Comparison of ENCODE assay signal across 12 cellular contexts in the genomic region with DNA sequence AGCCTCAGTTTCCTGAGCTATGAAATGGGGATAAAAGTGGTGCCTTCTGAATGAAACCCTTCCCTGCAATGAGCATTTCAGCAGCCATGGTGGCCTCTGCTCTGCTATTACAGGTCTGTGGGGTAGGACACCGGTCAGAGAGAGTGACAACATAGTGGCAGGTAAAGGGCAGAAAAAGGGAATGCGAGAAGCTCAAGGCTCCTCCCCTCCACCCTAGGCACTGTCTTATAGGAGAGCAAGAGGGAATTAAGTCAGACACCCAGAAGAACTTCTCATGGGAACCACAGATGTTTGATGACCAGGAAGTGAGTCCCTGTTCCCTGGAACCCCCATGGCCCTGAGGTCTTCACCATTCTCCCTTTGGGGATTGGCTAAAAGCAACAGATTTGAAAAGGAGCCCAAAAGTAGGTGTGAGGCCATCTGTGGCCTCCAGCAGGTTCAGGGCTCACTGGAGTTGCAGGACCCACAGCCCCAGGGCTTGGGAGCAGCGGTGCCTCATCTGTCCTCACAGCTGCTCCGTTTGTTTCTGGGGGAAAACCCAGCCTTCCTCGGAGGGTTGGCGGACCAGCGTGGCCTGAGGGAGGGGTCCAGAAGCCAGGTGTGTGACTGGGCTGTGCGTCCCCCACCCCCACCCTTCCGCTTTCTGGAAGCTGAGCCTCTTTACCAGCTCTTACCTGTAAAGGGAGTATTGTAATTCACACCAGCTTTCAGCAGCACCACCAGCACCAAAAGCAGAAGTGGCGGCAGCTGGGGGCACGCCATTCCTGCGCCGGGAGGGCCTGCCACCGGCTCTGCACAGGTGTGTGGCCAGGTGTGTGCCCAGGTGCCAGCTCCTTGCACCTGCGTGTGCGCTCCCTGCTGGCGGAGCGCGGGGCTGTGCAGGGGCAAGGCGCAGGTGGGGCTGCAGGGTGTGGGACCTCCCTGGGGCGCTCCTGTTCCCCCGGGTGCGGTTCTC. TPM values are rescaled to one million over a fixed set of nuclear protein-coding genes. Genes with fewer than 3 reads are reported as not detected.
DNase-seq lines count a peak whose midpoint lies in the region; ATAC-seq and TF ChIP-seq lines count a peak whose summit lies in the region.
"Had no signal": no experiment of that assay in that cellular context is flagged by ENCODE, and none has a peak within 500 bp of the region (broad histone marks: within the 10 kb centered on the region; RNA-seq: fewer than 3 reads in every experiment).

No MANE protein-coding gene starts in this region.

- H2BK15ac ChIP-seq in mesenchymal stem cell (ENCODE audit: low read depth, poor library complexity, severe bottlenecking), result no peak overlapping the region

- H2AFZ ChIP-seq in trophoblast cell (ENCODE audit: insufficient read depth, low read length, poor library complexity) (no peak overlapping the region), mesenchymal stem cell (ENCODE audit: low read depth, low read length) (no peak overlapping the region)

- H3K4me1 ChIP-seq in duodenal mucosa (ENCODE audit: control insufficient read depth in 1 of 2, insufficient read depth in 2 of 2, low read length in 2 of 2) (peaks cover 13 to 17% of the 10 kb centered on the region in 2 donors), trophoblast cell (ENCODE audit: control insufficient read depth in 1 of 2, insufficient read depth in 2 of 2, low read length in 2 of 2) (peaks cover 0 to 1% of the 10 kb centered on the region in 2 experiments), vagina (no peaks in the 10 kb centered on the region), esophagus muscularis mucosa (peaks cover 0 to 3% (median 0%) of the 10 kb centered on the region in 4 donors), mesenchymal stem cell (ENCODE audit: control insufficient read depth, insufficient read depth, low read depth, low read length) (no peaks in the 10 kb centered on the region)

- H2AK5ac ChIP-seq in trophoblast cell (ENCODE audit: low read length) (no peak overlapping the region), mesenchymal stem cell (ENCODE audit: low read length, severe bottlenecking) (no peak overlapping the region)

- no peaks in the 10 kb centered on the region for H3K9me3 ChIP-seq in duodenal mucosa (ENCODE audit: control insufficient read depth in 1 of 2, low read length in 2 of 2)
- H3K9me3 ChIP-seq in trophoblast cell (ENCODE audit: insufficient read depth, low read depth, low read length), result no peaks in the 10 kb centered on the region
- no peaks in the 10 kb centered on the region for H3K9me3 ChIP-seq in vagina
- peaks cover 0 to 3% (median 0%) of the 10 kb centered on the region in 4 donors for H3K9me3 ChIP-seq in esophagus muscularis mucosa
- no peaks in the 10 kb centered on the region for H3K9me3 ChIP-seq in mesenchymal stem cell (ENCODE audit: control insufficient read depth, low read length)

- intact Hi-C loops in vagina (cut with DNase I) (loop anchor here (5.0 to 10.0 kb wide), 2 partner anchors 50 to 138 kb away; a partner anchor contains a TSS), esophagus muscularis mucosa (cut with DNase I) (no loop called here)

- H3K79me2 ChIP-seq in trophoblast cell (ENCODE audit: control insufficient read depth, insufficient read depth, low read length, poor library complexity), result no peaks in the 10 kb centered on the region

- no peak for ATAC-seq in GM21529 (IDR thresholded peaks at IDR 0.05; ENCODE audit: unreplicated experiment)

- no peak overlapping the region for H4K12ac ChIP-seq in trophoblast cell (ENCODE audit: low read depth, low read length)

- WGBS in trophoblast cell (ENCODE audit: extremely low coverage, insufficient coverage, insufficient read length), result no CpG with 5 or more reads among the region's 23 CpGs
- 23% methylated on average over 10 of the region's 23 CpGs for WGBS in esophagus muscularis mucosa
- 20% methylated on average over 18 of the region's 23 CpGs for WGBS in mesenchymal stem cell

- no peak for TF ChIP-seq EP300 in esophagus muscularis mucosa (IDR thresholded peaks at IDR 0.05)

- H3K4ac ChIP-seq in trophoblast cell (ENCODE audit: low read depth, low read length) (no peak overlapping the region), mesenchymal stem cell (ENCODE audit: low read depth in 1 of 2, low read length in 2 of 2) (no peak overlapping the region)

- H3K4me2 ChIP-seq in trophoblast cell (ENCODE audit: low read length), result no peak overlapping the region
- H3K4me2 ChIP-seq in mesenchymal stem cell (ENCODE audit: low read length, poor library complexity, severe bottlenecking), result no peak overlapping the region

- H2BK5ac ChIP-seq in trophoblast cell (ENCODE audit: low read depth, low read length, poor library complexity), result no peak overlapping the region
- no peak overlapping the region for H2BK5ac ChIP-seq in mesenchymal stem cell (ENCODE audit: low read depth, low read length, poor library complexity, severe bottlenecking)

- TF ChIP-seq POLR2A in vagina (IDR thresholded peaks at IDR 0.05) (no peak), esophagus muscularis mucosa (IDR thresholded peaks at IDR 0.05; ENCODE audit: low read depth) (no peak)

- DNase-seq in NCI-H2107 treated with DMSO at 0.1 percent for 48 hours (lab: John Stamatoyannopoulos, UW; ENCODE audit: unreplicated experiment) (peak; percentile 53), trophoblast cell (peak; percentile 96 to 98), vagina (ENCODE audit: extremely low spot score in 2 of 2) (no peak), esophagus muscularis mucosa (ENCODE audit: extremely low spot score) (no peak), mesenchymal stem cell (no peak)
- DNase-seq: activated naive CD4-positive, alpha-beta T cell treated with Interleukin-2 at 50 U/mL for 16 hours; NCI-H446; stimulated activated CD4-positive, alpha-beta T cell treated with anti-CD3 and anti-CD28 coated beads, Interleukin-12 subunit alpha, Interleukin-12 subunit beta, amount 100 ng/mL, for 4 hours had no signal

- H3K27me3 ChIP-seq in duodenal mucosa (ENCODE audit: control insufficient read depth in 1 of 2, insufficient read depth in 2 of 2, low read length in 2 of 2) (no peaks in the 10 kb centered on the region), trophoblast cell (ENCODE audit: insufficient read depth, low read length) (no peaks in the 10 kb centered on the region), vagina (no peaks in the 10 kb centered on the region), esophagus muscularis mucosa (peaks cover 0 to 32% (median 3%) of the 10 kb centered on the region in 4 donors), mesenchymal stem cell (ENCODE audit: control insufficient read depth in 1 of 2, insufficient read depth in 1 of 2, low read length in 2 of 2) (peaks cover 13 to 22% of the 10 kb centered on the region in 2 experiments)

- H3K23ac ChIP-seq in trophoblast cell (ENCODE audit: low read length) (no peak overlapping the region), mesenchymal stem cell (ENCODE audit: low read length in 2 of 2) (no peak overlapping the region)

- H3K4me3 ChIP-seq in GM12875 (ENCODE audit: low read depth, low read length) (no peak overlapping the region), duodenal mucosa (ENCODE audit: low read depth in 1 of 2, low read length in 2 of 2) (peak overlapping the region; percentile 57 to 62), trophoblast cell (ENCODE audit: low read depth, low read length) (no peak overlapping the region), vagina (no peak overlapping the region), esophagus muscularis mucosa (no peak overlapping the region), mesenchymal stem cell (ENCODE audit: insufficient read depth in 1 of 2, low read depth in 1 of 2, low read length in 2 of 2) (no peak overlapping the region)

- H2BK120ac ChIP-seq in trophoblast cell (ENCODE audit: insufficient read depth, low read length, poor library complexity), result no peak overlapping the region
- no peak overlapping the region for H2BK120ac ChIP-seq in mesenchymal stem cell (ENCODE audit: low read depth, low read length)

- H3K18ac ChIP-seq in trophoblast cell (ENCODE audit: low read length), result no peak overlapping the region
- H3K18ac ChIP-seq in mesenchymal stem cell (ENCODE audit: low read depth in 1 of 2, low read length in 2 of 2), result no peak overlapping the region

- H3K14ac ChIP-seq in trophoblast cell (ENCODE audit: low read length) (no peak overlapping the region), mesenchymal stem cell (ENCODE audit: low read length in 2 of 2) (no peak overlapping the region)

- no peak overlapping the region for H3K27ac ChIP-seq in duodenal mucosa (ENCODE audit: low read depth, low read length)
- no peak overlapping the region for H3K27ac ChIP-seq in trophoblast cell (ENCODE audit: low read depth, low read length)
- no peak overlapping the region for H3K27ac ChIP-seq in vagina
- H3K27ac ChIP-seq in esophagus muscularis mucosa (replicated peaks in 1 of 4), result no peak overlapping the region
- no peak overlapping the region for H3K27ac ChIP-seq in mesenchymal stem cell (ENCODE audit: low read length, poor library complexity, severe bottlenecking)

- H2BK12ac ChIP-seq in trophoblast cell (ENCODE audit: low read length) (no peak overlapping the region), mesenchymal stem cell (ENCODE audit: low read length in 2 of 2) (no peak overlapping the region)

- H4K91ac ChIP-seq in trophoblast cell (ENCODE audit: low read depth, low read length), result no peak overlapping the region
- H4K91ac ChIP-seq in mesenchymal stem cell (ENCODE audit: low read length), result no peak overlapping the region

- H3K9ac ChIP-seq in duodenal mucosa (ENCODE audit: low read depth in 1 of 2, low read length in 2 of 2) (peak overlapping the region; percentile 69 to 76), trophoblast cell (ENCODE audit: low read length) (no peak overlapping the region), mesenchymal stem cell (ENCODE audit: low read length) (no peak overlapping the region)

- H3K36me3 ChIP-seq in duodenal mucosa (ENCODE audit: control insufficient read depth in 1 of 2, insufficient read depth in 2 of 2, low read length in 2 of 2) (no peaks in the 10 kb centered on the region), trophoblast cell (ENCODE audit: control insufficient read depth in 1 of 2, insufficient read depth in 2 of 2, low read length in 2 of 2) (no peaks in the 10 kb centered on the region), vagina (no peaks in the 10 kb centered on the region), esophagus muscularis mucosa (peaks cover 0 to 11% (median 4%) of the 10 kb centered on the region in 4 donors), mesenchymal stem cell (ENCODE audit: control insufficient read depth in 1 of 2, insufficient read depth in 2 of 2, low read depth in 1 of 2, low read length in 2 of 2) (peaks cover 0 to 10% of the 10 kb centered on the region in 2 experiments)

- H3K79me1 ChIP-seq in trophoblast cell (ENCODE audit: low read length), result no peaks in the 10 kb centered on the region
- no peaks in the 10 kb centered on the region for H3K79me1 ChIP-seq in mesenchymal stem cell (replicated peaks; ENCODE audit: low read length, poor library complexity, severe bottlenecking)

- TF ChIP-seq CTCF in GM12875 (IDR thresholded peaks at IDR 0.05; ENCODE audit: borderline replicate concordance, insufficient read depth, low read depth, low read length) (peak; percentile 30; the same call in 1 of the 2 replicates), vagina (IDR thresholded peaks at IDR 0.05) (no peak), esophagus muscularis mucosa (IDR thresholded peaks at IDR 0.05) (no peak)

- H4K8ac ChIP-seq in trophoblast cell (ENCODE audit: low read depth, low read length) (no peak overlapping the region), mesenchymal stem cell (ENCODE audit: low read length) (no peak overlapping the region)

RNA-seq across cellular contexts. Expression of a gene that starts 19.4 kb away (rescaled TPM):
- polyA plus RNA-seq in trophoblast cell (2013), result 1.7 and 1.8 TPM in 2 replicates
- total RNA-seq in vagina (4.4 TPM), esophagus muscularis mucosa (1 to 10 TPM in 3 of 4 donors, under 1 TPM in 1; 0.52 to 2.5 (median 1.3) TPM)
- polyA plus RNA-seq in mesenchymal stem cell (2013, experiment 1 of 2), result 0.30 TPM
- 0.33 TPM for polyA plus RNA-seq in mesenchymal stem cell (2013, experiment 2 of 2)

RNA-seq across cellular contexts. Expression of a gene that starts 26.6 kb away (rescaled TPM):
- 224 and 256 TPM in 2 replicates for polyA plus RNA-seq in trophoblast cell (2013)
- total RNA-seq in vagina (531 TPM), esophagus muscularis mucosa (100 to 1,000 TPM; 325 to 457 (median 403) TPM)
- 173 TPM for polyA plus RNA-seq in mesenchymal stem cell (2013, experiment 1 of 2)
- polyA plus RNA-seq in mesenchymal stem cell (2013, experiment 2 of 2), result 178 TPM

RNA-seq across cellular contexts. Expression of a gene that starts 28.6 kb away (rescaled TPM):
- 0.38 and 0.60 TPM in 2 replicates for polyA plus RNA-seq in trophoblast cell (2013)
- total RNA-seq in vagina (0.98 TPM), esophagus muscularis mucosa (1 to 10 TPM in 1 of 4 donors, under 1 TPM in 3; 0.17 to 1.2 (median 0.54) TPM)
- polyA plus RNA-seq in mesenchymal stem cell (2013, experiment 1 of 2), result 0.04 TPM
- not detected for polyA plus RNA-seq in mesenchymal stem cell (2013, experiment 2 of 2)
- total RNA-seq: subcutaneous adipose tissue had no signal

RNA-seq across cellular contexts. Expression of a gene that starts 51.0 kb away (rescaled TPM):
- 2.5 and 3.0 TPM in 2 replicates for polyA plus RNA-seq in trophoblast cell (2013)
- total RNA-seq in vagina, result 5.6 TPM
- total RNA-seq in esophagus muscularis mucosa, result 1 to 10 TPM; 1.7 to 2.5 (median 1.9) TPM
- 5.6 TPM for polyA plus RNA-seq in mesenchymal stem cell (2013, experiment 1 of 2)
- 5.8 TPM for polyA plus RNA-seq in mesenchymal stem cell (2013, experiment 2 of 2)

Comparison
In these comparisons a context has a peak if more than half of its experiments do, and no peak if none do; other contexts are left out.
1. H3K4me3 ChIP-seq: peak in duodenal mucosa (2 of 2); none in GM12875 (single experiment), trophoblast cell (single experiment), vagina (0 of 2), esophagus muscularis mucosa (0 of 4) and mesenchymal stem cell (0 of 2).
2. DNase-seq: peak in NCI-H2107 treated with DMSO at 0.1 percent for 48 hours (single experiment) and trophoblast cell (2 of 2); none in vagina (0 of 2), esophagus muscularis mucosa (single experiment) and mesenchymal stem cell (single experiment).
3. H3K9ac ChIP-seq: peak in duodenal mucosa (2 of 2); none in trophoblast cell (single experiment) and mesenchymal stem cell (single experiment).